Comparison of ENCODE assay signal across 1 cellular context in genomic region chr13:114118763-114119123, GRCh38.
A peak's percentile ranks its signal among the peaks of the same experiment; 100 is the strongest.
TF ChIP-seq lines count a peak whose summit lies in the region.

No MANE protein-coding gene starts in this region.

TF ChIP-seq in HepG2, 621 proteins besides CTCF, POLR2A, EP300 and RAD21 (continued from another document and continues in another):
- TF ChIP-seq, protein P1, sequence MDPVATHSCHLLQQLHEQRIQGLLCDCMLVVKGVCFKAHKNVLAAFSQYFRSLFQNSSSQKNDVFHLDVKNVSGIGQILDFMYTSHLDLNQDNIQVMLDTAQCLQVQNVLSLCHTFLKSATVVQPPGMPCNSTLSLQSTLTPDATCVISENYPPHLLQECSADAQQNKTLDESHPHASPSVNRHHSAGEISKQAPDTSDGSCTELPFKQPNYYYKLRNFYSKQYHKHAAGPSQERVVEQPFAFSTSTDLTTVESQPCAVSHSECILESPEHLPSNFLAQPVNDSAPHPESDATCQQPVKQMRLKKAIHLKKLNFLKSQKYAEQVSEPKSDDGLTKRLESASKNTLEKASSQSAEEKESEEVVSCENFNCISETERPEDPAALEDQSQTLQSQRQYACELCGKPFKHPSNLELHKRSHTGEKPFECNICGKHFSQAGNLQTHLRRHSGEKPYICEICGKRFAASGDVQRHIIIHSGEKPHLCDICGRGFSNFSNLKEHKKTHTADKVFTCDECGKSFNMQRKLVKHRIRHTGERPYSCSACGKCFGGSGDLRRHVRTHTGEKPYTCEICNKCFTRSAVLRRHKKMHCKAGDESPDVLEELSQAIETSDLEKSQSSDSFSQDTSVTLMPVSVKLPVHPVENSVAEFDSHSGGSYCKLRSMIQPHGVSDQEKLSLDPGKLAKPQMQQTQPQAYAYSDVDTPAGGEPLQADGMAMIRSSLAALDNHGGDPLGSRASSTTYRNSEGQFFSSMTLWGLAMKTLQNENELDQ (CRISPR knock-in tag; IDR thresholded peaks at IDR 0.05; ENCODE audit: borderline replicate concordance), result no peak
- TF ChIP-seq ZNF710 (CRISPR knock-in tag; IDR thresholded peaks at IDR 0.05; ENCODE audit: borderline replicate concordance), result no peak
- TF ChIP-seq, protein P2, sequence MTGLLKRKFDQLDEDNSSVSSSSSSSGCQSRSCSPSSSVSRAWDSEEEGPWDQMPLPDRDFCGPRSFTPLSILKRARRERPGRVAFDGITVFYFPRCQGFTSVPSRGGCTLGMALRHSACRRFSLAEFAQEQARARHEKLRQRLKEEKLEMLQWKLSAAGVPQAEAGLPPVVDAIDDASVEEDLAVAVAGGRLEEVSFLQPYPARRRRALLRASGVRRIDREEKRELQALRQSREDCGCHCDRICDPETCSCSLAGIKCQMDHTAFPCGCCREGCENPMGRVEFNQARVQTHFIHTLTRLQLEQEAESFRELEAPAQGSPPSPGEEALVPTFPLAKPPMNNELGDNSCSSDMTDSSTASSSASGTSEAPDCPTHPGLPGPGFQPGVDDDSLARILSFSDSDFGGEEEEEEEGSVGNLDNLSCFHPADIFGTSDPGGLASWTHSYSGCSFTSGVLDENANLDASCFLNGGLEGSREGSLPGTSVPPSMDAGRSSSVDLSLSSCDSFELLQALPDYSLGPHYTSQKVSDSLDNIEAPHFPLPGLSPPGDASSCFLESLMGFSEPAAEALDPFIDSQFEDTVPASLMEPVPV (CRISPR knock-in tag; IDR thresholded peaks at IDR 0.05), result no peak
- TF ChIP-seq TBL1XR1 (IDR thresholded peaks at IDR 0.05; ENCODE audit: borderline replicate concordance, low read length, partially characterized antibody), result no peak
- TF ChIP-seq, protein P3, sequence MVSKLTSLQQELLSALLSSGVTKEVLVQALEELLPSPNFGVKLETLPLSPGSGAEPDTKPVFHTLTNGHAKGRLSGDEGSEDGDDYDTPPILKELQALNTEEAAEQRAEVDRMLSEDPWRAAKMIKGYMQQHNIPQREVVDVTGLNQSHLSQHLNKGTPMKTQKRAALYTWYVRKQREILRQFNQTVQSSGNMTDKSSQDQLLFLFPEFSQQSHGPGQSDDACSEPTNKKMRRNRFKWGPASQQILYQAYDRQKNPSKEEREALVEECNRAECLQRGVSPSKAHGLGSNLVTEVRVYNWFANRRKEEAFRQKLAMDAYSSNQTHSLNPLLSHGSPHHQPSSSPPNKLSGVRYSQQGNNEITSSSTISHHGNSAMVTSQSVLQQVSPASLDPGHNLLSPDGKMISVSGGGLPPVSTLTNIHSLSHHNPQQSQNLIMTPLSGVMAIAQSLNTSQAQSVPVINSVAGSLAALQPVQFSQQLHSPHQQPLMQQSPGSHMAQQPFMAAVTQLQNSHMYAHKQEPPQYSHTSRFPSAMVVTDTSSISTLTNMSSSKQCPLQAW (CRISPR knock-in tag; IDR thresholded peaks at IDR 0.05), result peak; percentile 66; the same call in 1 of the 2 replicates
- TF ChIP-seq, protein P4, sequence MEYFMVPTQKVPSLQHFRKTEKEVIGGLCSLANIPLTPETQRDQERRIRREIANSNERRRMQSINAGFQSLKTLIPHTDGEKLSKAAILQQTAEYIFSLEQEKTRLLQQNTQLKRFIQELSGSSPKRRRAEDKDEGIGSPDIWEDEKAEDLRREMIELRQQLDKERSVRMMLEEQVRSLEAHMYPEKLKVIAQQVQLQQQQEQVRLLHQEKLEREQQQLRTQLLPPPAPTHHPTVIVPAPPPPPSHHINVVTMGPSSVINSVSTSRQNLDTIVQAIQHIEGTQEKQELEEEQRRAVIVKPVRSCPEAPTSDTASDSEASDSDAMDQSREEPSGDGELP (IDR thresholded peaks at IDR 0.05; ENCODE audit: borderline replicate concordance, low read depth), result peak; percentile 60; the same call in 1 of the 2 replicates
- TF ChIP-seq ARNT (IDR thresholded peaks at IDR 0.05), result no peak
- TF ChIP-seq ZNF605 (CRISPR knock-in tag; IDR thresholded peaks at IDR 0.05), result no peak
- TF ChIP-seq MAFG (CRISPR knock-in tag; IDR thresholded peaks at IDR 0.05), result no peak
- TF ChIP-seq SNAI1 (CRISPR knock-in tag; IDR thresholded peaks at IDR 0.05; ENCODE audit: borderline replicate concordance), result no peak
- TF ChIP-seq ZNF331 (CRISPR knock-in tag; IDR thresholded peaks at IDR 0.05), result 0 out of 2 replicates have a peak, but pooled peaks have one; percentile 25
- TF ChIP-seq DMTF1 (CRISPR knock-in tag; IDR thresholded peaks at IDR 0.05), result no peak
- TF ChIP-seq, protein P5, sequence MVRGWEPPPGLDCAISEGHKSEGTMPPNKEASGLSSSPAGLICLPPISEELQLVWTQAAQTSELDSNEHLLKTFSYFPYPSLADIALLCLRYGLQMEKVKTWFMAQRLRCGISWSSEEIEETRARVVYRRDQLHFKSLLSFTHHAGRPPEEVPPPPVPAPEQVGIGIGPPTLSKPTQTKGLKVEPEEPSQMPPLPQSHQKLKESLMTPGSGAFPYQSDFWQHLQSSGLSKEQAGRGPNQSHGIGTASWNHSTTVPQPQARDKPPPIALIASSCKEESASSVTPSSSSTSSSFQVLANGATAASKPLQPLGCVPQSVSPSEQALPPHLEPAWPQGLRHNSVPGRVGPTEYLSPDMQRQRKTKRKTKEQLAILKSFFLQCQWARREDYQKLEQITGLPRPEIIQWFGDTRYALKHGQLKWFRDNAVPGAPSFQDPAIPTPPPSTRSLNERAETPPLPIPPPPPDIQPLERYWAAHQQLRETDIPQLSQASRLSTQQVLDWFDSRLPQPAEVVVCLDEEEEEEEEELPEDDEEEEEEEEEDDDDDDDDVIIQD (CRISPR knock-in tag; IDR thresholded peaks at IDR 0.05; ENCODE audit: low read depth), result 0 out of 2 replicates have a peak, but pooled peaks have one; percentile 18
- no peak for TF ChIP-seq SRSF4 (IDR thresholded peaks at IDR 0.05; ENCODE audit: low read depth, low read length, poor library complexity, severe bottlenecking)
- TF ChIP-seq, protein P6, sequence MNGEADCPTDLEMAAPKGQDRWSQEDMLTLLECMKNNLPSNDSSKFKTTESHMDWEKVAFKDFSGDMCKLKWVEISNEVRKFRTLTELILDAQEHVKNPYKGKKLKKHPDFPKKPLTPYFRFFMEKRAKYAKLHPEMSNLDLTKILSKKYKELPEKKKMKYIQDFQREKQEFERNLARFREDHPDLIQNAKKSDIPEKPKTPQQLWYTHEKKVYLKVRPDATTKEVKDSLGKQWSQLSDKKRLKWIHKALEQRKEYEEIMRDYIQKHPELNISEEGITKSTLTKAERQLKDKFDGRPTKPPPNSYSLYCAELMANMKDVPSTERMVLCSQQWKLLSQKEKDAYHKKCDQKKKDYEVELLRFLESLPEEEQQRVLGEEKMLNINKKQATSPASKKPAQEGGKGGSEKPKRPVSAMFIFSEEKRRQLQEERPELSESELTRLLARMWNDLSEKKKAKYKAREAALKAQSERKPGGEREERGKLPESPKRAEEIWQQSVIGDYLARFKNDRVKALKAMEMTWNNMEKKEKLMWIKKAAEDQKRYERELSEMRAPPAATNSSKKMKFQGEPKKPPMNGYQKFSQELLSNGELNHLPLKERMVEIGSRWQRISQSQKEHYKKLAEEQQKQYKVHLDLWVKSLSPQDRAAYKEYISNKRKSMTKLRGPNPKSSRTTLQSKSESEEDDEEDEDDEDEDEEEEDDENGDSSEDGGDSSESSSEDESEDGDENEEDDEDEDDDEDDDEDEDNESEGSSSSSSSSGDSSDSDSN (CRISPR knock-in tag; IDR thresholded peaks at IDR 0.05), result 0 out of 2 replicates have a peak, but pooled peaks have one; percentile 27
- no peak for TF ChIP-seq ZNF720 (CRISPR knock-in tag; IDR thresholded peaks at IDR 0.05)
- no peak for TF ChIP-seq DPF2 (CRISPR knock-in tag; IDR thresholded peaks at IDR 0.05; ENCODE audit: borderline replicate concordance, low read depth)
- TF ChIP-seq MIER2 (CRISPR knock-in tag; IDR thresholded peaks at IDR 0.05), result no peak
- TF ChIP-seq, protein P7, sequence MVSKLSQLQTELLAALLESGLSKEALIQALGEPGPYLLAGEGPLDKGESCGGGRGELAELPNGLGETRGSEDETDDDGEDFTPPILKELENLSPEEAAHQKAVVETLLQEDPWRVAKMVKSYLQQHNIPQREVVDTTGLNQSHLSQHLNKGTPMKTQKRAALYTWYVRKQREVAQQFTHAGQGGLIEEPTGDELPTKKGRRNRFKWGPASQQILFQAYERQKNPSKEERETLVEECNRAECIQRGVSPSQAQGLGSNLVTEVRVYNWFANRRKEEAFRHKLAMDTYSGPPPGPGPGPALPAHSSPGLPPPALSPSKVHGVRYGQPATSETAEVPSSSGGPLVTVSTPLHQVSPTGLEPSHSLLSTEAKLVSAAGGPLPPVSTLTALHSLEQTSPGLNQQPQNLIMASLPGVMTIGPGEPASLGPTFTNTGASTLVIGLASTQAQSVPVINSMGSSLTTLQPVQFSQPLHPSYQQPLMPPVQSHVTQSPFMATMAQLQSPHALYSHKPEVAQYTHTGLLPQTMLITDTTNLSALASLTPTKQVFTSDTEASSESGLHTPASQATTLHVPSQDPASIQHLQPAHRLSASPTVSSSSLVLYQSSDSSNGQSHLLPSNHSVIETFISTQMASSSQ (IDR thresholded peaks at IDR 0.05; ENCODE audit: low read depth), result 0 out of 2 replicates have a peak, but pooled peaks have one; percentile 71
- TF ChIP-seq, protein P7 (CRISPR knock-in tag; IDR thresholded peaks at IDR 0.05; ENCODE audit: borderline replicate concordance), result no peak
- no peak for TF ChIP-seq ZNF792 (CRISPR knock-in tag; IDR thresholded peaks at IDR 0.05)
- TF ChIP-seq FOSL2 (CRISPR knock-in tag; IDR thresholded peaks at IDR 0.05), result no peak
- no peak for TF ChIP-seq TCF7 (IDR thresholded peaks at IDR 0.05; ENCODE audit: low read depth)
- TF ChIP-seq ZNF772 (CRISPR knock-in tag; IDR thresholded peaks at IDR 0.05), result no peak
- no peak for TF ChIP-seq AHR (CRISPR knock-in tag; IDR thresholded peaks at IDR 0.05)
- TF ChIP-seq MTA3 (CRISPR knock-in tag; IDR thresholded peaks at IDR 0.05), result no peak
- TF ChIP-seq KDM4B (CRISPR knock-in tag; IDR thresholded peaks at IDR 0.05), result no peak
- no peak for TF ChIP-seq RXRB (CRISPR knock-in tag; IDR thresholded peaks at IDR 0.05; ENCODE audit: borderline replicate concordance)
- TF ChIP-seq GPBP1L1 (CRISPR knock-in tag; IDR thresholded peaks at IDR 0.05), result no peak
- TF ChIP-seq ZSCAN25 (CRISPR knock-in tag; IDR thresholded peaks at IDR 0.05), result no peak
- no peak for TF ChIP-seq GLI4 (CRISPR knock-in tag; IDR thresholded peaks at IDR 0.05; ENCODE audit: borderline replicate concordance)
- no peak for TF ChIP-seq SP4 (CRISPR knock-in tag; IDR thresholded peaks at IDR 0.05)
- TF ChIP-seq HMG20A (CRISPR knock-in tag; IDR thresholded peaks at IDR 0.05; ENCODE audit: borderline replicate concordance), result no peak
- TF ChIP-seq NFRKB (IDR thresholded peaks at IDR 0.05), result no peak
- TF ChIP-seq, protein P8, sequence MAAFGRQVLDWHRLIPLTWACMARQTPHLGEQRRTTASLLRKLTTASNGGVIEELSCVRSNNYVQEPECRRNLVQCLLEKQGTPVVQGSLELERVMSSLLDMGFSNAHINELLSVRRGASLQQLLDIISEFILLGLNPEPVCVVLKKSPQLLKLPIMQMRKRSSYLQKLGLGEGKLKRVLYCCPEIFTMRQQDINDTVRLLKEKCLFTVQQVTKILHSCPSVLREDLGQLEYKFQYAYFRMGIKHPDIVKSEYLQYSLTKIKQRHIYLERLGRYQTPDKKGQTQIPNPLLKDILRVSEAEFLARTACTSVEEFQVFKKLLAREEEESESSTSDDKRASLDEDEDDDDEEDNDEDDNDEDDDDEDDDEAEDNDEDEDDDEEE (CRISPR knock-in tag; IDR thresholded peaks at IDR 0.05), result no peak
- TF ChIP-seq ZNF773 (CRISPR knock-in tag; IDR thresholded peaks at IDR 0.05; ENCODE audit: borderline replicate concordance), result no peak
- TF ChIP-seq MBD4 (IDR thresholded peaks at IDR 0.05; ENCODE audit: borderline replicate concordance, low read length), result no peak
- TF ChIP-seq ZNF33B (CRISPR knock-in tag; IDR thresholded peaks at IDR 0.05), result no peak
